In the genomic region with DNA sequence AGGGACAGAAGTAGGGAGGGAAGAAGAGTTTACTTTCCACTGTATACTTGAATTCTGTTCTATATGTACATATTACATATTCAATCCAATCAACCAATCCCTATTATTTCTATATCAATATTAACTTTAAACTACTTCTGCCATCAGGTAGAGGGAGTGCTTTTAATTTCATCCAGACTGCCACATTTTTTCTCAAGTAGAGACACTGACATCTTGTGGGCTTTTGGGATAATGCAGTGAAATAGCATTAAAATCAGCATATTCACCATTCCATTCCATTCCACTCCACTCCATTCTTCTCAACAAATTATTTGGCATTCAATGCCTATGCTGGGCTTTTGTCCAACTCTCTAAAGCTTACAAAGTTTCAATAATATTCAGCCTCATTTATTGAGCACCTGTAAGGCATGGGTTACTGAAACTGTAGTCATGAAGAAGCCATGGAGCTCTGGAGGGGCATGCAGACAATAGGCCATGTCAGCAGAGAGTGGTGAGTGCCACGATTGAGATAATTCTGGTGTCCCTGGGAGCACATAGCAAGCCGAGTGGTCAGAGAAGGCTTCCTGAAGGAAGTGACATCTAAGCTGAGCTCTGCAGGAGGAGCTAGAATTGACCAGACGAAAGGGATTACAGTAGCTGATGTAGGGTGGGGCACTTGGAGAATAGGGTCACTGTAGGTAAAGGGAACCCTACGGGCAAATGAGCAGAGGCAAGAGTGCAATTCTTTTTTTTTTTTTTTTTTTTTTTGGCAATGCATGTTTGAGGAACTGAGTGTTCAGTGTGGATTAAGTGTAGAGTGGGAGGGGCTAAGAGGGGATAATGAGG, we compare ENCODE assay signal across 8 cellular contexts. TPM values are rescaled to one million over a fixed set of nuclear protein-coding genes. Genes with fewer than 3 reads are reported as not detected.
DNase-seq lines count a peak whose midpoint lies in the region; ATAC-seq and FAIRE-seq lines count a peak whose summit lies in the region.

No MANE protein-coding gene starts in this region.

- no peak overlapping the region for H3K4me3 ChIP-seq in right cardiac atrium (ENCODE audit: low read length)

- H3K27me3 ChIP-seq in right cardiac atrium (ENCODE audit: control insufficient read depth, insufficient read depth): no peaks in the 10 kb centered on the region

- no peaks in the 10 kb centered on the region for H3K4me1 ChIP-seq in right cardiac atrium (ENCODE audit: control insufficient read depth, insufficient read depth, low read length)

- H3K27ac Mint-ChIP-seq in activated CD8-positive, alpha-beta T cell treated with anti-CD3 and anti-CD28 coated beads, Interleukin-2, amount 10 ng/mL, durations not matched to agents 7 days and 5 days: no peak overlapping the region
- no peak overlapping the region for H3K27ac Mint-ChIP-seq in stimulated activated naive B cell treated with anti-CD40 and anti-IgM and Interleukin-4, amounts not matched to agents 10 μg/mL and 1 μg/mL and 100 μg/mL, for 72 hours

- no peak overlapping the region for H3K4me3 Mint-ChIP-seq in activated CD8-positive, alpha-beta T cell treated with anti-CD3 and anti-CD28 coated beads, Interleukin-2, amount 10 ng/mL, durations not matched to agents 7 days and 5 days
- H3K4me3 Mint-ChIP-seq in stimulated activated naive B cell treated with anti-CD40 and anti-IgM and Interleukin-4, amounts not matched to agents 10 μg/mL and 1 μg/mL and 100 μg/mL, for 72 hours: no peak overlapping the region

- peaks cover 30% of the 10 kb centered on the region for H3K27me3 Mint-ChIP-seq in activated CD8-positive, alpha-beta T cell treated with anti-CD3 and anti-CD28 coated beads, Interleukin-2, amount 10 ng/mL, durations not matched to agents 7 days and 5 days (ENCODE audit: low read depth)
- peaks cover 12 to 25% of the 10 kb centered on the region in 2 donors for H3K27me3 Mint-ChIP-seq in stimulated activated naive B cell treated with anti-CD40 and anti-IgM and Interleukin-4, amounts not matched to agents 10 μg/mL and 1 μg/mL and 100 μg/mL, for 72 hours

- H3K9me3 ChIP-seq in right cardiac atrium (ENCODE audit: control insufficient read depth, low read length): no peaks in the 10 kb centered on the region

- 21% methylated on average over 4 of the region's 4 CpGs for WGBS in right cardiac atrium

- no peaks in the 10 kb centered on the region for H3K9me3 Mint-ChIP-seq in activated CD8-positive, alpha-beta T cell treated with anti-CD3 and anti-CD28 coated beads, Interleukin-2, amount 10 ng/mL, durations not matched to agents 7 days and 5 days (ENCODE audit: insufficient read depth)
- no peaks in the 10 kb centered on the region for H3K9me3 Mint-ChIP-seq in stimulated activated naive B cell treated with anti-CD40 and anti-IgM and Interleukin-4, amounts not matched to agents 10 μg/mL and 1 μg/mL and 100 μg/mL, for 72 hours

- POLR2A ChIA-PET in activated CD8-positive, alpha-beta T cell treated with anti-CD3 and anti-CD28 coated beads, Interleukin-2, amount 10 ng/mL, durations not matched to agents 7 days and 5 days (lab: Charles Lee): no interaction called here

- FAIRE-seq in GM19239 (lab: Jason Lieb, UNC): peak; percentile 31

- DNase-seq in Ammon's horn (ENCODE audit: low spot score) (peak; percentile 62), GM19239 (ENCODE audit: insufficient read length, low spot score) (peak; percentile 28), NCI-H2227 treated with DMSO at 0.1 percent for 48 hours (lab: John Stamatoyannopoulos, UW) (peak; percentile 58), right cardiac atrium (no peak)
- DNase-seq in activated CD8-positive, alpha-beta T cell treated with anti-CD3 and anti-CD28 coated beads, Interleukin-2, amount 10 ng/mL, durations not matched to agents 7 days and 5 days: peak; percentile 38
- DNase-seq in stimulated activated naive B cell treated with anti-CD40 and anti-IgM and Interleukin-4, amounts not matched to agents 10 μg/mL and 1 μg/mL and 100 μg/mL, for 72 hours: no peak

- no peak overlapping the region for H3K27ac ChIP-seq in right cardiac atrium (ENCODE audit: low read length)

- intact Hi-C loops in right cardiac atrium (cut with DNase I): no loop called here

- no peaks in the 10 kb centered on the region for H3K4me1 Mint-ChIP-seq in activated CD8-positive, alpha-beta T cell treated with anti-CD3 and anti-CD28 coated beads, Interleukin-2, amount 10 ng/mL, durations not matched to agents 7 days and 5 days (ENCODE audit: low read depth)
- peaks cover 3 to 8% of the 10 kb centered on the region in 2 donors for H3K4me1 Mint-ChIP-seq in stimulated activated naive B cell treated with anti-CD40 and anti-IgM and Interleukin-4, amounts not matched to agents 10 μg/mL and 1 μg/mL and 100 μg/mL, for 72 hours

- CTCF ChIA-PET in activated CD8-positive, alpha-beta T cell treated with anti-CD3 and anti-CD28 coated beads, Interleukin-2, amount 10 ng/mL, durations not matched to agents 7 days and 5 days (lab: Charles Lee): interaction anchor here (0.6 to 5.4 kb wide), 21 partner anchors 9 to 482 kb away, joined by 3 to 71 read pairs (median 4); partner anchors contain the start of gene CLPB

- H3K36me3 Mint-ChIP-seq in activated CD8-positive, alpha-beta T cell treated with anti-CD3 and anti-CD28 coated beads, Interleukin-2, amount 10 ng/mL, durations not matched to agents 7 days and 5 days (ENCODE audit: low read depth): no peaks in the 10 kb centered on the region
- no peaks in the 10 kb centered on the region for H3K36me3 Mint-ChIP-seq in stimulated activated naive B cell treated with anti-CD40 and anti-IgM and Interleukin-4, amounts not matched to agents 10 μg/mL and 1 μg/mL and 100 μg/mL, for 72 hours

- ATAC-seq in activated CD8-positive, alpha-beta T cell treated with anti-CD3 and anti-CD28 coated beads, Interleukin-2, amount 10 ng/mL, durations not matched to agents 7 days and 5 days: peak; percentile 67
- ATAC-seq in right cardiac atrium: peak; percentile 22 to 49
- ATAC-seq in stimulated activated naive B cell treated with anti-CD40 and anti-IgM and Interleukin-4, amounts not matched to agents 10 μg/mL and 1 μg/mL and 100 μg/mL, for 72 hours (replicated peaks): peak; percentile 52 to 63
- ATAC-seq in HG02938 (IDR thresholded peaks at IDR 0.05; ENCODE audit: unreplicated experiment): no peak
- no peak for ATAC-seq in GM18870 (IDR thresholded peaks at IDR 0.05; ENCODE audit: unreplicated experiment)

RNA-seq across cellular contexts. Expression of gene CLPB, which starts 12.8 kb away (rescaled TPM):
- total RNA-seq in activated CD8-positive, alpha-beta T cell treated with anti-CD3 and anti-CD28 coated beads, Interleukin-2, amount 10 ng/mL, durations not matched to agents 7 days and 5 days: 10 to 100 TPM; 26.4 to 26.8 TPM
- total RNA-seq in right cardiac atrium: 10 to 100 TPM; 13.5 to 17.7 (median 17.4) TPM
- polyA plus RNA-seq in right cardiac atrium: 11.0 TPM

Comparison
In these comparisons a context has a peak if more than half of its experiments do, and no peak if none do; other contexts are left out.
1. DNase-seq: peak in Ammon's horn (single experiment), GM19239 (single experiment), NCI-H2227 treated with DMSO at 0.1 percent for 48 hours (single experiment) and activated CD8-positive, alpha-beta T cell treated with anti-CD3 and anti-CD28 coated beads, Interleukin-2, amount 10 ng/mL, durations not matched to agents 7 days and 5 days (single experiment); none in right cardiac atrium (0 of 3) and stimulated activated naive B cell treated with anti-CD40 and anti-IgM and Interleukin-4, amounts not matched to agents 10 μg/mL and 1 μg/mL and 100 μg/mL, for 72 hours (single experiment).
2. ATAC-seq: peak in activated CD8-positive, alpha-beta T cell treated with anti-CD3 and anti-CD28 coated beads, Interleukin-2, amount 10 ng/mL, durations not matched to agents 7 days and 5 days (single experiment), right cardiac atrium (2 of 2) and stimulated activated naive B cell treated with anti-CD40 and anti-IgM and Interleukin-4, amounts not matched to agents 10 μg/mL and 1 μg/mL and 100 μg/mL, for 72 hours (2 of 2); none in HG02938 (single experiment) and GM18870 (single experiment).